In the genomic region with DNA sequence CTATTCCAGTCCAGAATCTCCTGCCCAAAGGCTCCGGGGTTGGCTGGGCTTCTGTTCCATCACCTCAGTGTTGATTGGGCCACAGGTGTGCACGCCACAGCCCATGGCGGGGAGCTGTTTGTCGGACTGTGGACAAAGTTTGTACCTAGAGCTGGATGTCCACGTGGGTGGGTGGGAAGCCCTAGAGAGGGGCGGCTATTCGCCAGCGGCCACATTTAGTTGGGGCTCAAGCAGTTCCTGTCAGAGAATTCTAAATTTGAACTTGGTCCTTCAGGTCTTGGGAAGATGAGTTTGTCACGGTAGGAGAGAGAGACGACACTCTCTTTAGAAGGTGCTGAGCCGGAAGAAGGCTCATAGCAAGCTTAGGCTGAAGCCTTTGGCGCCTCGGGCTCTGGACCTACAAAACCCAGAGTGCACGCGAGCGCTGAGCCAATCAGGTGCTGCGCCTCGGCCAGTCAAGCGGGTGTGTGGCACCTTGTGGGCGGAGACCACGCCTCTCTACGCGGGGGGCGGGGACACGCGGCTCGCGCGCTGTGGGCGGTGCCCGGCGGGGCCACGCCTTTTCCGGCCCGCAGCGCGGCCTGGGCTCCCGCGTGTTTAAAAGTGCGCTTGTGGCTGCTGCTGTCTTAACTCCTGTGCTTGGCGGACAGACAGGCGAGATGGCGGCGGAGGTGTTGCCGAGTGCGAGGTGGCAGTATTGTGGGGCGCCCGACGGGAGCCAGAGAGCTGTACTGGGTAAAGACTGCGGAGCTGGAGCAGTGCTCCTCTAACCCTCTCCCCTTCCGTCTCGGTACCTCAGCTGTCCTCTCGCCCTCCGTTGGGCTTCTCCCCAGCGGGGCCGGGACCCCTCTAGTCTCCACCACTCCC, we compare ENCODE assay signal across 1 cellular context.
TF ChIP-seq lines count a peak whose summit lies in the region.

TSS of gene POLR1E (plus strand) at position 560 of the 867 bp plus-strand sequence. CDS start at position 660, 100 bp downstream.

TF ChIP-seq in HepG2, 621 proteins besides CTCF, POLR2A, EP300 and RAD21 (continued from another document and continues in another):
- TF ChIP-seq, protein P1, sequence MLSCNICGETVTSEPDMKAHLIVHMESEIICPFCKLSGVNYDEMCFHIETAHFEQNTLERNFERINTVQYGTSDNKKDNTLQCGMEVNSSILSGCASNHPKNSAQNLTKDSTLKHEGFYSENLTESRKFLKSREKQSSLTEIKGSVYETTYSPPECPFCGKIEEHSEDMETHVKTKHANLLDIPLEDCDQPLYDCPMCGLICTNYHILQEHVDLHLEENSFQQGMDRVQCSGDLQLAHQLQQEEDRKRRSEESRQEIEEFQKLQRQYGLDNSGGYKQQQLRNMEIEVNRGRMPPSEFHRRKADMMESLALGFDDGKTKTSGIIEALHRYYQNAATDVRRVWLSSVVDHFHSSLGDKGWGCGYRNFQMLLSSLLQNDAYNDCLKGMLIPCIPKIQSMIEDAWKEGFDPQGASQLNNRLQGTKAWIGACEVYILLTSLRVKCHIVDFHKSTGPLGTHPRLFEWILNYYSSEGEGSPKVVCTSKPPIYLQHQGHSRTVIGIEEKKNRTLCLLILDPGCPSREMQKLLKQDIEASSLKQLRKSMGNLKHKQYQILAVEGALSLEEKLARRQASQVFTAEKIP (CRISPR knock-in tag; IDR thresholded peaks at IDR 0.05; ENCODE audit: borderline replicate concordance) = no peak
- TF ChIP-seq JUNB (CRISPR knock-in tag; IDR thresholded peaks at IDR 0.05; ENCODE audit: borderline replicate concordance) = no peak
- no peak for TF ChIP-seq KDM1A (CRISPR knock-in tag; IDR thresholded peaks at IDR 0.05)
- TF ChIP-seq SMC3 (IDR thresholded peaks at IDR 0.05; ENCODE audit: low read length) = no peak
- no peak for TF ChIP-seq NR1H2 (CRISPR knock-in tag; IDR thresholded peaks at IDR 0.05; ENCODE audit: borderline replicate concordance, low read depth)
- TF ChIP-seq KLF13 (CRISPR knock-in tag; IDR thresholded peaks at IDR 0.05) = no peak
- TF ChIP-seq ZNF550 (CRISPR knock-in tag; IDR thresholded peaks at IDR 0.05; ENCODE audit: borderline replicate concordance) = no peak
- TF ChIP-seq AFF4 (CRISPR knock-in tag; IDR thresholded peaks at IDR 0.05) = no peak
- peak; percentile 78 for TF ChIP-seq ZNF501 (CRISPR knock-in tag; IDR thresholded peaks at IDR 0.05)
- no peak for TF ChIP-seq POLR2AphosphoS2 (IDR thresholded peaks at IDR 0.05; ENCODE audit: low read depth, low read length)
- TF ChIP-seq EHMT2 (IDR thresholded peaks at IDR 0.05; ENCODE audit: borderline replicate concordance, low read depth, low read length) = no peak
- TF ChIP-seq NFE2 (CRISPR knock-in tag; IDR thresholded peaks at IDR 0.05) = no peak
- TF ChIP-seq RBAK (CRISPR knock-in tag; IDR thresholded peaks at IDR 0.05) = no peak
- peak; percentile 61 for TF ChIP-seq GATAD1 (CRISPR knock-in tag; IDR thresholded peaks at IDR 0.05)
- 0 out of 2 replicates have a peak, but pooled peaks have one; percentile 33 for TF ChIP-seq ZBTB7B (CRISPR knock-in tag; IDR thresholded peaks at IDR 0.05)
- TF ChIP-seq, protein P2, sequence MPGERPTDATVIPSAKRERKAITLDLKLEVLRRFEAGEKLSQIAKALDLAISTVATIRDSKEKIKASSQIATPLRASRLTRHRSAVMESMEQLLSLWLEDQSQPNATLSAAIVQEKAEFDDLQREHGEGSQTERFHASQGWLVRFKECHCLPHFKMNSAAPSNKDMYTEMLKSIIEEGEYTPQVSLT (CRISPR knock-in tag; IDR thresholded peaks at IDR 0.05; ENCODE audit: borderline replicate concordance, low read depth) = no peak
- TF ChIP-seq MTERF4 (CRISPR knock-in tag; IDR thresholded peaks at IDR 0.05) = no peak
- TF ChIP-seq HHEX (CRISPR knock-in tag; IDR thresholded peaks at IDR 0.05) = no peak
- TF ChIP-seq HBP1 (CRISPR knock-in tag; IDR thresholded peaks at IDR 0.05; ENCODE audit: low read depth) = peak; percentile 23; the same call in 1 of the 2 replicates
- no peak for TF ChIP-seq ZNF883 (CRISPR knock-in tag; IDR thresholded peaks at IDR 0.05; ENCODE audit: not compliant biosample characterization)
- TF ChIP-seq, protein P3, sequence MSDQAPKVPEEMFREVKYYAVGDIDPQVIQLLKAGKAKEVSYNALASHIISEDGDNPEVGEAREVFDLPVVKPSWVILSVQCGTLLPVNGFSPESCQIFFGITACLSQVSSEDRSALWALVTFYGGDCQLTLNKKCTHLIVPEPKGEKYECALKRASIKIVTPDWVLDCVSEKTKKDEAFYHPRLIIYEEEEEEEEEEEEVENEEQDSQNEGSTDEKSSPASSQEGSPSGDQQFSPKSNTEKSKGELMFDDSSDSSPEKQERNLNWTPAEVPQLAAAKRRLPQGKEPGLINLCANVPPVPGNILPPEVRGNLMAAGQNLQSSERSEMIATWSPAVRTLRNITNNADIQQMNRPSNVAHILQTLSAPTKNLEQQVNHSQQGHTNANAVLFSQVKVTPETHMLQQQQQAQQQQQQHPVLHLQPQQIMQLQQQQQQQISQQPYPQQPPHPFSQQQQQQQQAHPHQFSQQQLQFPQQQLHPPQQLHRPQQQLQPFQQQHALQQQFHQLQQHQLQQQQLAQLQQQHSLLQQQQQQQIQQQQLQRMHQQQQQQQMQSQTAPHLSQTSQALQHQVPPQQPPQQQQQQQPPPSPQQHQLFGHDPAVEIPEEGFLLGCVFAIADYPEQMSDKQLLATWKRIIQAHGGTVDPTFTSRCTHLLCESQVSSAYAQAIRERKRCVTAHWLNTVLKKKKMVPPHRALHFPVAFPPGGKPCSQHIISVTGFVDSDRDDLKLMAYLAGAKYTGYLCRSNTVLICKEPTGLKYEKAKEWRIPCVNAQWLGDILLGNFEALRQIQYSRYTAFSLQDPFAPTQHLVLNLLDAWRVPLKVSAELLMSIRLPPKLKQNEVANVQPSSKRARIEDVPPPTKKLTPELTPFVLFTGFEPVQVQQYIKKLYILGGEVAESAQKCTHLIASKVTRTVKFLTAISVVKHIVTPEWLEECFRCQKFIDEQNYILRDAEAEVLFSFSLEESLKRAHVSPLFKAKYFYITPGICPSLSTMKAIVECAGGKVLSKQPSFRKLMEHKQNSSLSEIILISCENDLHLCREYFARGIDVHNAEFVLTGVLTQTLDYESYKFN (CRISPR knock-in tag; conservative IDR thresholded peaks at IDR 0.05) = peak; percentile 51; the same call in 1 of the 2 replicates
- peak; percentile 80; the same call in 1 of the 2 replicates for TF ChIP-seq ARNTL (CRISPR knock-in tag; IDR thresholded peaks at IDR 0.05)
- peak; percentile 99 for TF ChIP-seq SP4 (CRISPR knock-in tag; IDR thresholded peaks at IDR 0.05)
- no peak for TF ChIP-seq PRPF4 (IDR thresholded peaks at IDR 0.05; ENCODE audit: low read depth, low read length, poor library complexity, severe bottlenecking)
- no peak; the same call in 1 of the 2 replicates for TF ChIP-seq BCL6 (CRISPR knock-in tag; IDR thresholded peaks at IDR 0.05)
- TF ChIP-seq ONECUT2 (CRISPR knock-in tag; IDR thresholded peaks at IDR 0.05) = no peak
- no peak for TF ChIP-seq ZNF83 (CRISPR knock-in tag; IDR thresholded peaks at IDR 0.05; ENCODE audit: borderline replicate concordance)
- no peak for TF ChIP-seq ZNF296 (CRISPR knock-in tag; conservative IDR thresholded peaks at IDR 0.05)
- no peak for TF ChIP-seq ZNF30 (CRISPR knock-in tag; IDR thresholded peaks at IDR 0.05)
- no peak for TF ChIP-seq TCF7 (IDR thresholded peaks at IDR 0.05; ENCODE audit: low read depth)
- TF ChIP-seq ZNF577 (CRISPR knock-in tag; IDR thresholded peaks at IDR 0.05; ENCODE audit: borderline replicate concordance, low read depth) = no peak
- TF ChIP-seq SMAD1 (CRISPR knock-in tag; IDR thresholded peaks at IDR 0.05; ENCODE audit: borderline replicate concordance, low read depth) = peak; percentile 7; the same call in 1 of the 2 replicates
- TF ChIP-seq, protein P4, sequence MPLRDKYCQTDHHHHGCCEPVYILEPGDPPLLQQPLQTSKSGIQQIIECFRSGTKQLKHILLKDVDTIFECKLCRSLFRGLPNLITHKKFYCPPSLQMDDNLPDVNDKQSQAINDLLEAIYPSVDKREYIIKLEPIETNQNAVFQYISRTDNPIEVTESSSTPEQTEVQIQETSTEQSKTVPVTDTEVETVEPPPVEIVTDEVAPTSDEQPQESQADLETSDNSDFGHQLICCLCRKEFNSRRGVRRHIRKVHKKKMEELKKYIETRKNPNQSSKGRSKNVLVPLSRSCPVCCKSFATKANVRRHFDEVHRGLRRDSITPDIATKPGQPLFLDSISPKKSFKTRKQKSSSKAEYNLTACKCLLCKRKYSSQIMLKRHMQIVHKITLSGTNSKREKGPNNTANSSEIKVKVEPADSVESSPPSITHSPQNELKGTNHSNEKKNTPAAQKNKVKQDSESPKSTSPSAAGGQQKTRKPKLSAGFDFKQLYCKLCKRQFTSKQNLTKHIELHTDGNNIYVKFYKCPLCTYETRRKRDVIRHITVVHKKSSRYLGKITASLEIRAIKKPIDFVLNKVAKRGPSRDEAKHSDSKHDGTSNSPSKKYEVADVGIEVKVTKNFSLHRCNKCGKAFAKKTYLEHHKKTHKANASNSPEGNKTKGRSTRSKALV (CRISPR knock-in tag; IDR thresholded peaks at IDR 0.05) = no peak; the same call in 1 of the 2 replicates
- TF ChIP-seq TERF1 (CRISPR knock-in tag; IDR thresholded peaks at IDR 0.05) = no peak
